20 cellular contexts compared by ENCODE assay signal in the genomic region with DNA sequence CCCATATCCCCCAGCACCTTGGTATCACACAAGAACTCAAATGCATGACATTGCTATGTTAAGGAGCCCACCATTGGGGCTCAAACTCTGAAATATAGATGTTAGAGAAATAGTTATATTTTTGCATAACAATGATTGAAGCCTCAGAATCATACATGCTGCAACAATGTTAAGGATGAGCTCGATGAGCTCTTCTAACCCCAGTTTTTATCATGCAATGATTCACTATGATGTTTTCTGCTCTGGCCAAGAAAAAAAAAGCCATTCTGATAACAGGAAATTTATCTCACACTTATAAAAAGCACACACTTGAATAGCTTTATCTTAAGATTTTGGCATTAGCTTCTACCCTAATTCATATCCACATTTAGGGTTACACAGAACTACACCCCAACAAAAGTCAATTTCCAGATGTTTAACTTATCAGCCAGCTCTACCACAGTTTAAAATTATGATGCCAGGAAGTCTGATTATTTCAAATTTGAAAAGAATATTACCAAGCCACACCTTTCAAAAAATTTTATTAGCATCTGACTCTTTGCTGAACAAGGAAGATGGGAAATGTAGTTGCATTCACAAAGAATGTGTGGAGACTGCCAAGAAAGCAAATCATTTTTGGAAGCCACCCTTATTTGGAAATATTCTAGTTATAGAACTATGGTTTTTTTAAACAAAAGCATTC.
DNase-seq lines count a peak whose midpoint lies in the region; TF ChIP-seq lines count a peak whose summit lies in the region.
"Had no signal": no experiment of that assay in that cellular context is flagged by ENCODE, and none has a peak within 500 bp of the region (broad histone marks: within the 10 kb centered on the region; RNA-seq: fewer than 3 reads in every experiment).

No MANE protein-coding gene starts in this region.

- CTCF ChIA-PET in BJ (lab: Yijun Ruan, JAX) (interaction anchor here (1.0 kb wide), 1 partner anchor 44 kb away, joined by 3 read pairs; no protein-coding TSS in a partner anchor), SK-N-SH (lab: Yijun Ruan, JAX) (interaction anchor here (1.4 kb wide), 1 partner anchor 10 kb away, joined by 4 read pairs; no protein-coding TSS in a partner anchor)

- H3K4me2 ChIP-seq in SK-N-SH = no peak overlapping the region

- H3K79me2 ChIP-seq in SK-N-SH (ENCODE audit: insufficient read depth) = no peaks in the 10 kb centered on the region

- H3K27ac Mint-ChIP-seq in osteocyte (ENCODE audit: unreplicated experiment) = peak overlapping the region; percentile 78
- H3K27ac Mint-ChIP-seq: activated CD4-positive, alpha-beta T cell treated with anti-CD3 and anti-CD28 coated beads, Interleukin-2, amount 10 ng/mL, durations not matched to agents 7 days and 5 days; naive thymus-derived CD8-positive, alpha-beta T cell had no signal

- no peaks in the 10 kb centered on the region for H3K9me3 Mint-ChIP-seq in osteocyte (ENCODE audit: unreplicated experiment)
- H3K9me3 Mint-ChIP-seq: activated CD4-positive, alpha-beta T cell treated with anti-CD3 and anti-CD28 coated beads, Interleukin-2, amount 10 ng/mL, durations not matched to agents 7 days and 5 days had no signal

- no peaks in the 10 kb centered on the region for H3K4me1 ChIP-seq in SK-N-SH (ENCODE audit: control insufficient read depth in 1 of 2, insufficient read depth in 2 of 2, low read depth in 1 of 2, low read length in 1 of 2)
- H3K4me1 ChIP-seq: breast epithelium, stomach had no signal

- POLR2A ChIA-PET in BJ (lab: Charles Lee) = interaction anchor here (0.7 kb wide), 1 partner anchor 155 kb away, joined by 3 read pairs; no protein-coding TSS in a partner anchor
- POLR2A ChIA-PET in SK-N-SH (lab: Yijun Ruan, JAX) = no interaction called here

- TF ChIP-seq RAD21 in SK-N-SH (IDR thresholded peaks at IDR 0.05; ENCODE audit: low read length) = no peak

- no peaks in the 10 kb centered on the region for H3K27me3 ChIP-seq in BJ (ENCODE audit: control insufficient read depth, insufficient read depth, low read length)
- 0 out of 2 replicates have a peak, but pooled peaks cover 6% of the 10 kb centered on the region for H3K27me3 ChIP-seq in SK-N-SH (ENCODE audit: insufficient read depth)
- H3K27me3 ChIP-seq: gastroesophageal sphincter, stomach had no signal

- H3K9me2 ChIP-seq in SK-N-SH = no peaks in the 10 kb centered on the region

- no peak overlapping the region for H3K4me3 Mint-ChIP-seq in osteocyte (ENCODE audit: unreplicated experiment)
- H3K4me3 Mint-ChIP-seq: activated CD4-positive, alpha-beta T cell treated with anti-CD3 and anti-CD28 coated beads, Interleukin-2, amount 10 ng/mL, durations not matched to agents 7 days and 5 days; naive thymus-derived CD8-positive, alpha-beta T cell had no signal

- H4K20me1 ChIP-seq in SK-N-SH (ENCODE audit: insufficient read depth) = no peaks in the 10 kb centered on the region

- no peak overlapping the region for H3K9ac ChIP-seq in SK-N-SH

- H3K27me3 Mint-ChIP-seq in osteocyte (ENCODE audit: unreplicated experiment) = no peaks in the 10 kb centered on the region
- H3K27me3 Mint-ChIP-seq: activated CD4-positive, alpha-beta T cell treated with anti-CD3 and anti-CD28 coated beads, Interleukin-2, amount 10 ng/mL, durations not matched to agents 7 days and 5 days; naive thymus-derived CD8-positive, alpha-beta T cell had no signal

- H3K4me1 Mint-ChIP-seq in osteocyte (ENCODE audit: unreplicated experiment) = peaks cover 22% of the 10 kb centered on the region
- H3K4me1 Mint-ChIP-seq: activated CD4-positive, alpha-beta T cell treated with anti-CD3 and anti-CD28 coated beads, Interleukin-2, amount 10 ng/mL, durations not matched to agents 7 days and 5 days; naive thymus-derived CD8-positive, alpha-beta T cell had no signal

- H3K9me3 ChIP-seq in SK-N-SH = no peaks in the 10 kb centered on the region
- H3K9me3 ChIP-seq: breast epithelium, gastroesophageal sphincter, lower lobe of right lung, stomach had no signal

- peak overlapping the region in 1 of 2 experiments; percentile 2; a peak in 2 of 4 replicates for H3K27ac ChIP-seq in SK-N-SH (ENCODE audit: low read depth in 2 of 2, low read length in 1 of 2)
- H3K27ac ChIP-seq: lower lobe of right lung, stomach had no signal

- no peaks in the 10 kb centered on the region for H3K36me3 ChIP-seq in BJ (ENCODE audit: control insufficient read depth, insufficient read depth, low read length)
- H3K36me3 ChIP-seq in SK-N-SH (replicated peaks in 1 of 2; ENCODE audit: control insufficient read depth in 1 of 2, insufficient read depth in 2 of 2, low read length in 1 of 2) = no peaks in the 10 kb centered on the region
- H3K36me3 ChIP-seq: breast epithelium, gastroesophageal sphincter, lower lobe of right lung, stomach had no signal

- WGBS in SK-N-SH (ENCODE audit: low lambda C conversion rate) = 4% methylated on average over 1 of the region's 1 CpG

- peaks cover 10% of the 10 kb centered on the region for H3F3A ChIP-seq in SK-N-SH (replicated peaks; ENCODE audit: insufficient read depth)

- TF ChIP-seq EP300 in SK-N-SH (IDR thresholded peaks at IDR 0.05; ENCODE audit: borderline replicate concordance in 1 of 2, low read depth in 1 of 2, low read length in 1 of 2) = no peak

- H2AFZ ChIP-seq in SK-N-SH (ENCODE audit: low read depth) = no peak overlapping the region

- DNase-seq in BJ (ENCODE audit: low read depth) (peak; percentile 2), SK-N-SH (no peak), fibroblast of gingiva (ENCODE audit: low read depth) (peak; percentile 2), osteocyte (ENCODE audit: extremely low spot score, unreplicated experiment) (no peak), OCI-M2 (lab: John Stamatoyannopoulos, UW; ENCODE audit: unreplicated experiment) (no peak), NCI-H1436 treated with DMSO at 0.1 percent for 48 hours (lab: John Stamatoyannopoulos, UW) (no peak), DMS53 (lab: John Stamatoyannopoulos, UW) (no peak)
- no peak for DNase-seq in activated CD8-positive, alpha-beta memory T cell treated with anti-CD3 and anti-CD28 coated beads, Interleukin-2, amount 50 U/mL, for 4 hours
- DNase-seq: activated CD4-positive, alpha-beta T cell treated with anti-CD3 and anti-CD28 coated beads, Interleukin-2, amount 10 ng/mL, durations not matched to agents 7 days and 5 days; activated naive CD4-positive, alpha-beta T cell treated with anti-CD3 and anti-CD28 coated beads, Interleukin-2, amount 50 U/mL, for 16 hours; activated T-cell treated with anti-CD3 and anti-CD28 coated beads, Interleukin-2, amount 50 U/mL, for 1 hour; Calu3; lower lobe of right lung; naive thymus-derived CD8-positive, alpha-beta T cell; NCI-H2081 treated with DMSO at 0.1 percent for 48 hours; NCI-H69; stimulated activated CD4-positive, alpha-beta T cell treated with anti-CD3 and anti-CD28 coated beads, Interleukin-15, amount 100 ng/mL, for 24 hours; stomach had no signal

- no peaks in the 10 kb centered on the region for H3K36me3 Mint-ChIP-seq in osteocyte (ENCODE audit: unreplicated experiment)
- H3K36me3 Mint-ChIP-seq: naive thymus-derived CD8-positive, alpha-beta T cell had no signal

- H3K4me3 ChIP-seq in BJ (ENCODE audit: low read depth, low read length) (no peak overlapping the region), SK-N-SH (ENCODE audit: low read depth in 2 of 2, low read length in 1 of 2) (no peak overlapping the region)
- H3K4me3 ChIP-seq: breast epithelium, gastroesophageal sphincter, lower lobe of right lung, stomach had no signal

- no peak for TF ChIP-seq CTCF in BJ (IDR thresholded peaks at IDR 0.05; ENCODE audit: insufficient read depth, low read depth, low read length)
- TF ChIP-seq CTCF in SK-N-SH (IDR thresholded peaks at IDR 0.05) = no peak
- no peak for TF ChIP-seq CTCF in osteocyte (IDR thresholded peaks at IDR 0.05)

TF ChIP-seq in SK-N-SH, 30 proteins besides CTCF, POLR2A, EP300 and RAD21:
- peak; percentile 28; the same call in 1 of the 2 replicates for TF ChIP-seq NFIC (IDR thresholded peaks at IDR 0.05; ENCODE audit: borderline replicate concordance)
- no peak for TF ChIP-seq TEAD4 (IDR thresholded peaks at IDR 0.05; ENCODE audit: borderline replicate concordance, insufficient read depth)
- TF ChIP-seq TAF1 (IDR thresholded peaks at IDR 0.05; ENCODE audit: borderline replicate concordance, low read depth, low read length) = no peak
- 0 out of 2 replicates have a peak, but pooled peaks have one; percentile 20 for TF ChIP-seq FOXM1 (IDR thresholded peaks at IDR 0.05; ENCODE audit: low read depth)

Comparison
In these comparisons a context has a peak if more than half of its experiments do, and no peak if none do; other contexts are left out.
1. DNase-seq: peak in BJ (single experiment) and fibroblast of gingiva (single experiment); none in SK-N-SH (single experiment), osteocyte (single experiment), OCI-M2 (single experiment), NCI-H1436 treated with DMSO at 0.1 percent for 48 hours (single experiment), DMS53 (single experiment) and activated CD8-positive, alpha-beta memory T cell treated with anti-CD3 and anti-CD28 coated beads, Interleukin-2, amount 50 U/mL, for 4 hours (single experiment).